Comparison of ENCODE assay signal across 27 cellular contexts in the genomic region with DNA sequence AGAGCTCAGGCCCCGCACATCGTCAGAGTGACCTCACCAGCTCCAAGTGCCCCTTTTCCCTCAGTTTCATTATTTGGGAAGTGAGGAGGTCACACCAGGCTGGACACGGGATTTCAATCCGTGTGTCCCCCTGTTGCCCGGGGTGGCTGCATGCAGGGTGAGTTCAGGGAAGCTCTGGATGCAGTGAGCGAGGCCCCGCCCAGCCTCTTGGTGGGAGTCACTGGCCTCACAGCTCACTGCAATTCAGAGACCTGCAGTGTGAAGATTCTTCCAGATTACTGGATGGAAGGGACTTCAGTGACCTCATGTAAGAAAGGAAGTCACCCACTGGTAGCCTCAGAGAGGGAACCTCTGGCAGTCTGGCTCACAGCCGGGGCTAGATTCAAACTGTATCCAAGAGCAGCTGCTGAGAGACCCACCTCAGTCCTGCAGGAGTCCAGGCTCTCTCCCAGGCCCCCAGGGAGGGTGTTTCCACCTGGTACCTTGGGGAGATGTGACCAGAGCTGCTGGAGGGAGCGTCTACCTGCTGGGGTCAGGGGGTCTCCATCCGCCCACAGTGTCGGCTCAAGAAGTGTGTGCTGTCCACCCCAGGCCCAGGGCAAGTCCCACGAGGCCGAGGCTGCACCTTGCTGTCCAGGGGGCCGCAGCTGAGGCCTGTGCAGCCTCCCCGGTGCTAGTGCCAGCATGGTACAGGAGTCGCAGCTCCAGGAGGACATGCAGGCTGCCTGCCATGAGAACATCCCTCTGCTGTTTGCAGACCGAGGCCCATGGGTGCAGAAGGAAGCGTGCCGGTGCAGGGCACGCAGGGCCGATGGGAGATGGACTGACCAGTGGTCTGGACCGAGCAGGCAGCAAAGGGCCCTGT. TPM values are rescaled to one million over a fixed set of nuclear protein-coding genes. Genes with fewer than 3 reads are reported as not detected.
DNase-seq lines count a peak whose midpoint lies in the region; ATAC-seq and TF ChIP-seq lines count a peak whose summit lies in the region.
"Had no signal": no experiment of that assay in that cellular context is flagged by ENCODE, and none has a peak within 500 bp of the region (broad histone marks: within the 10 kb centered on the region; RNA-seq: fewer than 3 reads in every experiment).

No MANE protein-coding gene starts in this region.

- H3K79me1 ChIP-seq in mesendoderm (ENCODE audit: low read length): no peaks in the 10 kb centered on the region

- 87 to 94% methylated on average over 22 of the region's 22 CpGs for WGBS in heart right ventricle, 2 donors
- WGBS in mesendoderm (ENCODE audit: extremely low coverage, insufficient coverage, low lambda C conversion rate): no CpG with 5 or more reads among the region's 22 CpGs
- 93 to 95% methylated on average over 13 to 16 of the region's 22 CpGs for WGBS in testis, 2 donors

- H3K27ac ChIP-seq in heart right ventricle (no peak overlapping the region), mesendoderm (ENCODE audit: low read depth, low read length) (no peak overlapping the region), testis (no peak overlapping the region)
- H3K27ac ChIP-seq: BLaER1 treated with 17β-estradiol and CSF1 and Interleukin-3, amounts not matched to agents 10 nM and 100 nM; RWPE1 had no signal

- no peaks in the 10 kb centered on the region for H3K79me2 ChIP-seq in mesendoderm (ENCODE audit: control insufficient read depth, insufficient read depth, low read length)

- no peaks in the 10 kb centered on the region for H3K27me3 ChIP-seq in heart right ventricle
- no peaks in the 10 kb centered on the region for H3K27me3 ChIP-seq in mesendoderm (ENCODE audit: insufficient read depth, low read length, poor library complexity)
- H3K27me3 ChIP-seq in testis: no peaks in the 10 kb centered on the region
- H3K27me3 ChIP-seq: BLaER1 treated with 17β-estradiol and CSF1 and Interleukin-3, amounts not matched to agents 10 nM and 100 nM had no signal

- H3K56ac ChIP-seq in mesendoderm (ENCODE audit: low read length): peak overlapping the region; percentile 28

- H3K36me3 Mint-ChIP-seq in WTC11: peaks cover 7% of the 10 kb centered on the region; the same call in 1 of the 2 replicates
- peaks cover 1 to 8% of the 10 kb centered on the region in 2 donors for H3K36me3 Mint-ChIP-seq in stimulated activated naive B cell treated with anti-CD40 and anti-IgM and Interleukin-4, amounts not matched to agents 10 μg/mL and 1 μg/mL and 100 μg/mL, for 72 hours

- H3K18ac ChIP-seq in mesendoderm (ENCODE audit: low read length): no peak overlapping the region

- H3K4ac ChIP-seq in mesendoderm (ENCODE audit: low read depth, low read length): no peak overlapping the region

- H3K36me3 ChIP-seq in heart right ventricle (peaks cover 0 to under 1% (median 0%) of the 10 kb centered on the region in 9 donors), mesendoderm (ENCODE audit: control insufficient read depth, insufficient read depth, low read length) (no peaks in the 10 kb centered on the region), testis (ENCODE audit: low read depth, missing control alignments) (no peaks in the 10 kb centered on the region)

- no peaks in the 10 kb centered on the region for H3K9me3 Mint-ChIP-seq in WTC11
- H3K9me3 Mint-ChIP-seq in stimulated activated naive B cell treated with anti-CD40 and anti-IgM and Interleukin-4, amounts not matched to agents 10 μg/mL and 1 μg/mL and 100 μg/mL, for 72 hours: no peaks in the 10 kb centered on the region

- no peak overlapping the region for H4K5ac ChIP-seq in mesendoderm (ENCODE audit: low read length)

- H4K8ac ChIP-seq in mesendoderm (ENCODE audit: low read depth, low read length): no peak overlapping the region

- peaks cover 33% of the 10 kb centered on the region for H3K4me1 Mint-ChIP-seq in WTC11
- peaks cover 7 to 13% of the 10 kb centered on the region in 2 donors for H3K4me1 Mint-ChIP-seq in stimulated activated naive B cell treated with anti-CD40 and anti-IgM and Interleukin-4, amounts not matched to agents 10 μg/mL and 1 μg/mL and 100 μg/mL, for 72 hours

- H3K4me1 ChIP-seq in heart right ventricle: peaks cover 0 to 25% (median 11%) of the 10 kb centered on the region in 9 donors
- H3K4me1 ChIP-seq in mesendoderm (ENCODE audit: control insufficient read depth, low read depth, low read length): peaks cover 2% of the 10 kb centered on the region
- peaks cover 5% of the 10 kb centered on the region for H3K4me1 ChIP-seq in testis

- no peak overlapping the region for H3K4me2 ChIP-seq in mesendoderm (ENCODE audit: low read length)
- H3K4me2 ChIP-seq: GM23338 had no signal

- H3K4me3 Mint-ChIP-seq in WTC11: 0 out of 2 replicates have a peak overlapping the region, but pooled peaks have one; percentile 31
- no peak overlapping the region for H3K4me3 Mint-ChIP-seq in stimulated activated naive B cell treated with anti-CD40 and anti-IgM and Interleukin-4, amounts not matched to agents 10 μg/mL and 1 μg/mL and 100 μg/mL, for 72 hours
- H3K4me3 Mint-ChIP-seq: CD4-positive, alpha-beta memory T cell; GM23338 had no signal

- POLR2A ChIA-PET in WTC11 (lab: Charles Lee): no interaction called here

- no peak for ATAC-seq in Right ventricle myocardium inferior
- ATAC-seq in heart right ventricle: no peak
- no peak for ATAC-seq in WTC11
- no peak for ATAC-seq in stimulated activated naive B cell treated with anti-CD40 and anti-IgM and Interleukin-4, amounts not matched to agents 10 μg/mL and 1 μg/mL and 100 μg/mL, for 72 hours (replicated peaks)
- no peak for ATAC-seq in HG03159 (IDR thresholded peaks at IDR 0.05; ENCODE audit: unreplicated experiment)
- ATAC-seq: K562, Panc1 had no signal

- peak; percentile 58 for DNase-seq in Right ventricle myocardium inferior (ENCODE audit: missing footprints)
- no peak for DNase-seq in heart right ventricle
- no peak for DNase-seq in WTC11 (ENCODE audit: low spot score)
- peak; percentile 74 for DNase-seq in mesendoderm
- peak; percentile 8 for DNase-seq in testis
- DNase-seq in NCI-H69 (lab: John Stamatoyannopoulos, UW): no peak
- DNase-seq in stimulated activated naive B cell treated with anti-CD40 and anti-IgM and Interleukin-4, amounts not matched to agents 10 μg/mL and 1 μg/mL and 100 μg/mL, for 72 hours: no peak
- DNase-seq: CD4-positive, alpha-beta memory T cell; COR-L47; DMS53; HCEC 1CT; Kasumi-1; MV-4-11; NCI-H1105; NCI-H1436 treated with DMSO at 0.1 percent for 48 hours; NCI-H1930; NCI-H2107; NCI-H446 treated with DMSO at 0.1 percent for 48 hours; SHP77 treated with DMSO at 0.1 percent for 48 hours had no signal

- CTCF ChIA-PET in WTC11 (lab: Charles Lee): interaction anchor here (2.4 kb wide), 1 partner anchor 11 kb away, joined by 6 read pairs; no protein-coding TSS in a partner anchor

- TF ChIP-seq POLR2A in testis (IDR thresholded peaks at IDR 0.05): no peak

- H2BK120ac ChIP-seq in mesendoderm (ENCODE audit: low read depth, low read length): no peak overlapping the region

- H3K4me3 ChIP-seq in heart right ventricle (no peak overlapping the region), mesendoderm (ENCODE audit: low read length) (no peak overlapping the region), testis (no peak overlapping the region)
- H3K4me3 ChIP-seq: BLaER1 treated with 17β-estradiol and CSF1 and Interleukin-3, amounts not matched to agents 10 nM and 100 nM; GM23338; K562 had no signal

- H2BK15ac ChIP-seq in mesendoderm (replicated peaks; ENCODE audit: low read depth): no peak overlapping the region

- H3K23ac ChIP-seq in mesendoderm (ENCODE audit: low read length): no peak overlapping the region

- H2BK5ac ChIP-seq in mesendoderm (ENCODE audit: low read length): no peak overlapping the region

- H3K9ac ChIP-seq in mesendoderm (ENCODE audit: low read length): no peak overlapping the region
- H3K9ac ChIP-seq: BLaER1 treated with 17β-estradiol and CSF1 and Interleukin-3, amounts not matched to agents 10 nM and 100 nM had no signal

- TF ChIP-seq CTCF in heart right ventricle (IDR thresholded peaks at IDR 0.05) (no peak), WTC11 (IDR thresholded peaks at IDR 0.05) (no peak), testis (IDR thresholded peaks at IDR 0.05) (no peak)

- H2AK5ac ChIP-seq in mesendoderm (ENCODE audit: low read length): no peak overlapping the region

- peak overlapping the region; percentile 79 for H3K27ac Mint-ChIP-seq in WTC11
- H3K27ac Mint-ChIP-seq in stimulated activated naive B cell treated with anti-CD40 and anti-IgM and Interleukin-4, amounts not matched to agents 10 μg/mL and 1 μg/mL and 100 μg/mL, for 72 hours: no peak overlapping the region
- H3K27ac Mint-ChIP-seq: CD4-positive, alpha-beta memory T cell; GM23338 had no signal

- intact Hi-C loops in Right ventricle myocardium inferior (cut with DNase I): no loop called here
- intact Hi-C loops in heart right ventricle (cut with DNase I): no loop called here
- intact Hi-C loops in testis (cut with DNase I; ENCODE audit: low total_unique reads): no loop called here

- no peaks in the 10 kb centered on the region for H3K27me3 Mint-ChIP-seq in WTC11 (ENCODE audit: low read depth)
- no peaks in the 10 kb centered on the region for H3K27me3 Mint-ChIP-seq in stimulated activated naive B cell treated with anti-CD40 and anti-IgM and Interleukin-4, amounts not matched to agents 10 μg/mL and 1 μg/mL and 100 μg/mL, for 72 hours
- H3K27me3 Mint-ChIP-seq: CD4-positive, alpha-beta memory T cell had no signal

- no peaks in the 10 kb centered on the region for H3K9me3 ChIP-seq in heart right ventricle
- H3K9me3 ChIP-seq in testis: no peaks in the 10 kb centered on the region

TF ChIP-seq in WTC11, 78 proteins besides CTCF, POLR2A, EP300 and RAD21:
- TF ChIP-seq ELF4 (CRISPR knock-in tag; IDR thresholded peaks at IDR 0.05; ENCODE audit: low read depth): no peak
- TF ChIP-seq FOXP1 (CRISPR knock-in tag; IDR thresholded peaks at IDR 0.05; ENCODE audit: borderline replicate concordance): peak; percentile 21; the same call in 1 of the 2 replicates

RNA-seq across cellular contexts. Expression of a gene that starts 54.4 kb away (rescaled TPM):
- total RNA-seq in Right ventricle myocardium inferior: 14.5 TPM
- 10 to 100 TPM in 8 of 10 donors, 1 to 10 TPM in 2; 8.4 to 17.8 (median 12.9) TPM for total RNA-seq in heart right ventricle
- polyA plus RNA-seq in heart right ventricle: 10 to 100 TPM; 10.1 to 11.9 TPM
- total RNA-seq in WTC11 (2021): 11.8 to 18.4 TPM (median 18.2 TPM) in 3 replicates
- 6.5 TPM for polyA plus RNA-seq in mesendoderm (2013, experiment 1 of 2)
- 6.6 TPM for polyA plus RNA-seq in mesendoderm (2013, experiment 2 of 2)
- 10 to 100 TPM; 37.9 to 40.7 TPM for total RNA-seq in testis
- 32.8 TPM for polyA plus RNA-seq in testis (ENCODE audit: insufficient read depth, low read depth, low replicate concordance)
- total RNA-seq: A172, M059J had no signal

Comparison
In these comparisons a context has a peak if more than half of its experiments do, and no peak if none do; other contexts are left out.
1. DNase-seq: peak in Right ventricle myocardium inferior (single experiment), mesendoderm (single experiment) and testis (single experiment); none in heart right ventricle (0 of 2), WTC11 (single experiment), NCI-H69 (single experiment) and stimulated activated naive B cell treated with anti-CD40 and anti-IgM and Interleukin-4, amounts not matched to agents 10 μg/mL and 1 μg/mL and 100 μg/mL, for 72 hours (single experiment).